In the genomic region with DNA sequence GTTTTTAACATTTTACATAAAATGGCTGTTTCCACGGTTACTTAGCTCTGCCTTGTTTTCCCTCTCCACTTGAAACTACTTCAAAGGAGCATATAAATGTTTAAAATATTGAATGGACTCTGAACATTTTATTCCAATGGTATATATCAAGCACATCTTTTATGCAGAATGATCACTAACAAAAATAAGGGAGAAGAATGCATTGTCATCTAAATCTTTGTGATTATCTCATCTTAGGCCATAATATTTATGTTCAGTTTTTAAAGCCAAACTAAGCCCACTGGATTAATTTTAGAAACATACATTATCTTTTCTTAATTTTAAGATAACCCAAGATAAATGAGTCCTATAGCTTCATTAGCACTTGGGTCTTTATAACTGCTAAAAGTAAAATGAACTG, we compare ENCODE assay signal across 19 cellular contexts. TPM values are rescaled to one million over a fixed set of nuclear protein-coding genes. Genes with fewer than 3 reads are reported as not detected.
DNase-seq lines count a peak whose midpoint lies in the region; ATAC-seq and TF ChIP-seq lines count a peak whose summit lies in the region.
"Had no signal": no experiment of that assay in that cellular context is flagged by ENCODE, and none has a peak within 500 bp of the region (broad histone marks: within the 10 kb centered on the region; RNA-seq: fewer than 3 reads in every experiment).

No MANE protein-coding gene starts in this region.

- no peaks in the 10 kb centered on the region for H3K36me3 ChIP-seq in OCI-LY7 (ENCODE audit: insufficient read depth, low read length)
- no peaks in the 10 kb centered on the region for H3K36me3 ChIP-seq in hepatocyte (replicated peaks; ENCODE audit: insufficient read depth, low read depth)
- H3K36me3 ChIP-seq in ascending aorta: no peaks in the 10 kb centered on the region
- H3K36me3 ChIP-seq in brain microvascular endothelial cell (replicated peaks): no peaks in the 10 kb centered on the region
- H3K36me3 ChIP-seq: gastrocnemius medialis, uterus had no signal

- H2AFZ ChIP-seq in OCI-LY7 (ENCODE audit: low read length) (peak overlapping the region; percentile 99), hepatocyte (peak overlapping the region; percentile 79)

- POLR2A ChIA-PET in OCI-LY7 (lab: Charles Lee): interaction anchor here (0.6 to 1.0 kb wide), 3 partner anchors 55 to 91 kb away, joined by 3 read pairs; a partner anchor contains a TSS

- H3K36me3 Mint-ChIP-seq in activated naive CD4-positive, alpha-beta T cell treated with anti-CD3 and anti-CD28 coated beads, Interleukin-2, amount 10 ng/mL, durations not matched to agents 7 days and 5 days: peaks cover 3% of the 10 kb centered on the region
- H3K36me3 Mint-ChIP-seq in stimulated activated effector memory CD8-positive, alpha-beta T cell treated with anti-CD3 and anti-CD28 coated beads, Interleukin-12 subunit alpha, Interleukin-12 subunit beta, amount 100 ng/mL, for 72 hours: peaks cover 25% of the 10 kb centered on the region

- H3K4me3 Mint-ChIP-seq in activated naive CD4-positive, alpha-beta T cell treated with anti-CD3 and anti-CD28 coated beads, Interleukin-2, amount 10 ng/mL, durations not matched to agents 7 days and 5 days: peak overlapping the region; percentile 31
- peak overlapping the region; percentile 75 for H3K4me3 Mint-ChIP-seq in stimulated activated effector memory CD8-positive, alpha-beta T cell treated with anti-CD3 and anti-CD28 coated beads, Interleukin-12 subunit alpha, Interleukin-12 subunit beta, amount 100 ng/mL, for 72 hours

- peaks cover 30% of the 10 kb centered on the region for H3K4me1 Mint-ChIP-seq in activated naive CD4-positive, alpha-beta T cell treated with anti-CD3 and anti-CD28 coated beads, Interleukin-2, amount 10 ng/mL, durations not matched to agents 7 days and 5 days
- H3K4me1 Mint-ChIP-seq in stimulated activated effector memory CD8-positive, alpha-beta T cell treated with anti-CD3 and anti-CD28 coated beads, Interleukin-12 subunit alpha, Interleukin-12 subunit beta, amount 100 ng/mL, for 72 hours: peaks cover 22% of the 10 kb centered on the region

- H3K9me3 Mint-ChIP-seq in activated naive CD4-positive, alpha-beta T cell treated with anti-CD3 and anti-CD28 coated beads, Interleukin-2, amount 10 ng/mL, durations not matched to agents 7 days and 5 days: no peaks in the 10 kb centered on the region
- no peaks in the 10 kb centered on the region for H3K9me3 Mint-ChIP-seq in stimulated activated effector memory CD8-positive, alpha-beta T cell treated with anti-CD3 and anti-CD28 coated beads, Interleukin-12 subunit alpha, Interleukin-12 subunit beta, amount 100 ng/mL, for 72 hours

- H4K20me1 ChIP-seq in OCI-LY7 (ENCODE audit: insufficient read depth, low read length): no peaks in the 10 kb centered on the region
- no peaks in the 10 kb centered on the region for H4K20me1 ChIP-seq in hepatocyte (ENCODE audit: insufficient read depth, poor library complexity, severe bottlenecking)

- H3K4me2 ChIP-seq in OCI-LY7 (ENCODE audit: low read length) (peak overlapping the region; percentile 96), hepatocyte (peak overlapping the region; percentile 73)

- H3K9me3 ChIP-seq in OCI-LY7 (ENCODE audit: low read length): no peaks in the 10 kb centered on the region
- H3K9me3 ChIP-seq in hepatocyte (ENCODE audit: low read depth): no peaks in the 10 kb centered on the region
- no peaks in the 10 kb centered on the region for H3K9me3 ChIP-seq in ascending aorta
- H3K9me3 ChIP-seq: gastrocnemius medialis, uterus had no signal

- peaks cover 29% of the 10 kb centered on the region for H3K27me3 Mint-ChIP-seq in activated naive CD4-positive, alpha-beta T cell treated with anti-CD3 and anti-CD28 coated beads, Interleukin-2, amount 10 ng/mL, durations not matched to agents 7 days and 5 days

- no peak for DNase-seq in activated naive CD4-positive, alpha-beta T cell treated with anti-CD3 and anti-CD28 coated beads, Interleukin-2, amount 10 ng/mL, durations not matched to agents 7 days and 5 days
- DNase-seq in activated naive CD4-positive, alpha-beta T cell (lab: John Stamatoyannopoulos, UW): no peak
- DNase-seq in OCI-LY7 (ENCODE audit: low spot score): no peak
- DNase-seq in hepatocyte (ENCODE audit: low spot score): no peak
- DNase-seq in stimulated activated effector memory CD8-positive, alpha-beta T cell treated with anti-CD3 and anti-CD28 coated beads, Interleukin-12 subunit alpha, Interleukin-12 subunit beta, amount 100 ng/mL, for 72 hours (ENCODE audit: low spot score in 2 of 2): no peak
- DNase-seq in ascending aorta (ENCODE audit: low spot score in 2 of 2): no peak
- DNase-seq in NAMALWA (ENCODE audit: low spot score): no peak
- no peak for DNase-seq in brain microvascular endothelial cell
- DNase-seq: activated CD4-positive, alpha-beta T cell treated with anti-CD3 and anti-CD28 coated beads for 48 hours; gastrocnemius medialis; GF-D8; left ventricle myocardium superior; SIG-M5; stimulated activated CD4-positive, alpha-beta T cell treated with anti-CD3 and anti-CD28 coated beads, Interleukin-15, amount 100 ng/mL, for 24 hours; uterus had no signal

- H3K4me1 ChIP-seq in OCI-LY7 (ENCODE audit: insufficient read depth, low read length, poor library complexity, severe bottlenecking) (peaks cover 6% of the 10 kb centered on the region), hepatocyte (ENCODE audit: insufficient read depth) (peaks cover 3% of the 10 kb centered on the region), ascending aorta (peaks cover 0 to 3% of the 10 kb centered on the region in 2 donors)
- H3K4me1 ChIP-seq: uterus had no signal

- H3K9me2 ChIP-seq in OCI-LY7 (ENCODE audit: insufficient read depth, low read length) (no peaks in the 10 kb centered on the region), hepatocyte (replicated peaks; ENCODE audit: insufficient read depth) (no peaks in the 10 kb centered on the region)

- 80% methylated on average over 1 of the region's 1 CpG for WGBS in hepatocyte (ENCODE audit: low lambda C conversion rate, missing lambda C conversion rate)

- peaks cover 3% of the 10 kb centered on the region for H3K27me3 ChIP-seq in hepatocyte
- H3K27me3 ChIP-seq in ascending aorta: no peaks in the 10 kb centered on the region
- no peaks in the 10 kb centered on the region for H3K27me3 ChIP-seq in brain microvascular endothelial cell (replicated peaks)
- H3K27me3 ChIP-seq: gastrocnemius medialis had no signal

- in situ Hi-C loops in brain microvascular endothelial cell (cut with HindIII; ENCODE audit: low pct_ligation_motif_present, low sequenced_read_pairs): no loop called here

- H3K79me2 ChIP-seq in OCI-LY7 (ENCODE audit: insufficient read depth, low read depth, low read length) (no peaks in the 10 kb centered on the region), hepatocyte (no peaks in the 10 kb centered on the region)

- H3K27ac ChIP-seq in OCI-LY7 (ENCODE audit: low read depth, low read length, poor library complexity, severe bottlenecking) (no peak overlapping the region), hepatocyte (no peak overlapping the region), ascending aorta (no peak overlapping the region), brain microvascular endothelial cell (no peak overlapping the region)
- H3K27ac ChIP-seq: coronary artery, epithelial cell of prostate had no signal

- CTCF ChIA-PET in activated naive CD4-positive, alpha-beta T cell treated with anti-CD3 and anti-CD28 coated beads, Interleukin-2, amount 10 ng/mL, durations not matched to agents 7 days and 5 days (lab: Charles Lee): interaction anchor here (1.1 to 1.6 kb wide), 4 partner anchors 9 to 757 kb away, joined by 3 to 5 read pairs (median 3); no protein-coding TSS in a partner anchor
- CTCF ChIA-PET in OCI-LY7 (lab: Charles Lee; ENCODE audit: unreplicated experiment): no interaction called here

- intact Hi-C loops in OCI-LY7 (cut with micrococcal nuclease; ENCODE audit: unreplicated experiment) (no loop called here), ascending aorta (cut with DNase I) (no loop called here)

- TF ChIP-seq CTCF in OCI-LY7 (conservative IDR thresholded peaks at IDR 0.05; ENCODE audit: low read length): no peak
- no peak for TF ChIP-seq CTCF in hepatocyte (IDR thresholded peaks at IDR 0.05; ENCODE audit: poor library complexity)
- TF ChIP-seq CTCF in ascending aorta (IDR thresholded peaks at IDR 0.05): no peak
- TF ChIP-seq CTCF in brain microvascular endothelial cell (IDR thresholded peaks at IDR 0.05; ENCODE audit: low read depth, low read length, missing control alignments): no peak

- BruUV-seq in OCI-LY7 (replicated peaks; lab: Mats Ljungman, UMichigan): no TSS peak

- no peak overlapping the region for H3K27ac Mint-ChIP-seq in activated naive CD4-positive, alpha-beta T cell treated with anti-CD3 and anti-CD28 coated beads, Interleukin-2, amount 10 ng/mL, durations not matched to agents 7 days and 5 days
- no peak overlapping the region for H3K27ac Mint-ChIP-seq in stimulated activated effector memory CD8-positive, alpha-beta T cell treated with anti-CD3 and anti-CD28 coated beads, Interleukin-12 subunit alpha, Interleukin-12 subunit beta, amount 100 ng/mL, for 72 hours

- no peak for ATAC-seq in stimulated activated effector memory CD8-positive, alpha-beta T cell treated with anti-CD3 and anti-CD28 coated beads, Interleukin-12 subunit alpha, Interleukin-12 subunit beta, amount 100 ng/mL, for 72 hours
- ATAC-seq: gastrocnemius medialis, left ventricle myocardium superior had no signal

- H3K4me3 ChIP-seq in OCI-LY7 (ENCODE audit: low read depth, low read length, poor library complexity, severe bottlenecking): peak overlapping the region; percentile 77
- no peak overlapping the region for H3K4me3 ChIP-seq in hepatocyte
- no peak overlapping the region for H3K4me3 ChIP-seq in ascending aorta
- H3K4me3 ChIP-seq in brain microvascular endothelial cell (ENCODE audit: low read depth, low read length): no peak overlapping the region

RNA-seq across cellular contexts. Expression of a gene that starts 13.4 kb away (rescaled TPM):
- total RNA-seq in OCI-LY7 (2014; rRNA removed; shearing (Covaris generic)): not detected in 2 replicates
- total RNA-seq in OCI-LY7 (2022): not detected in 2 replicates
- total RNA-seq in hepatocyte: not detected in 2 replicates
- polyA plus RNA-seq in hepatocyte: not detected in 2 replicates
- not detected for total RNA-seq in ascending aorta
- total RNA-seq: gastrocnemius medialis, left ventricle myocardium superior, myocyte, renal cortical epithelial cell had no signal
